Comparison of ENCODE assay signal across 9 cellular contexts in genomic region chr21:33433425-33434114, GRCh38. TPM values are rescaled to one million over a fixed set of nuclear protein-coding genes. Genes with fewer than 3 reads are reported as not detected.
DNase-seq lines count a peak whose midpoint lies in the region; ATAC-seq and TF ChIP-seq lines count a peak whose summit lies in the region.
"Had no signal": no experiment of that assay in that cellular context is flagged by ENCODE, and none has a peak within 500 bp of the region (broad histone marks: within the 10 kb centered on the region; RNA-seq: fewer than 3 reads in every experiment).

No MANE protein-coding gene starts in this region.

- TF ChIP-seq POLR2A in adrenal gland (IDR thresholded peaks at IDR 0.05): no peak

- TF ChIP-seq CTCF in adrenal gland (IDR thresholded peaks at IDR 0.05) (no peak), tibial artery (IDR thresholded peaks at IDR 0.05) (no peak)

- no peaks in the 10 kb centered on the region for H3K9me3 ChIP-seq in adrenal gland (replicated peaks in 1 of 3)
- H3K9me3 ChIP-seq in tibial artery: no peaks in the 10 kb centered on the region
- no peaks in the 10 kb centered on the region for H3K9me3 ChIP-seq in effector memory CD4-positive, alpha-beta T cell (ENCODE audit: control insufficient read depth, low read length)
- H3K9me3 ChIP-seq: MG63 had no signal

- H3K4me1 ChIP-seq in adrenal gland (replicated peaks in 1 of 2) (peaks cover 13 to 19% of the 10 kb centered on the region in 2 donors), tibial artery (peaks cover 4 to 36% (median 23%) of the 10 kb centered on the region in 4 donors)
- H3K4me1 ChIP-seq in effector memory CD4-positive, alpha-beta T cell (ENCODE audit: control insufficient read depth, insufficient read depth, low read length, poor library complexity, severe bottlenecking): peaks cover 3% of the 10 kb centered on the region

- 76 to 83% (median 80%) methylated on average over 8 of the region's 8 CpGs for WGBS in adrenal gland, 4 donors

- DNase-seq in activated effector memory CD4-positive, alpha-beta T cell treated with anti-CD3 and anti-CD28 coated beads, Interleukin-2, amount 50 U/mL, for 16 hours: peak; percentile 45
- no peak for DNase-seq in activated effector memory CD4-positive, alpha-beta T cell treated with Interleukin-2 at 50 U/mL for 16 hours
- DNase-seq in adrenal gland (peak in 4 of 7 donors; percentile 36 to 54 (median 49)), medulla oblongata (ENCODE audit: extremely low spot score) (peak; percentile 72), tibial artery (peak; percentile 48 to 50), HT-29 (ENCODE audit: low spot score) (no peak)
- no peak for DNase-seq in effector memory CD4-positive, alpha-beta T cell
- DNase-seq: MG63 had no signal

- H3K27ac ChIP-seq in adrenal gland (peak overlapping the region in 4 of 5 donors; percentile 44 to 88 (median 78)), tibial artery (peak overlapping the region; percentile 78 to 83)
- no peak overlapping the region for H3K27ac ChIP-seq in effector memory CD4-positive, alpha-beta T cell (ENCODE audit: insufficient read depth, low read length, poor library complexity, severe bottlenecking)

- H3K36me3 ChIP-seq in adrenal gland (replicated peaks in 1 of 2): peaks cover 0 to 87% of the 10 kb centered on the region in 2 donors
- H3K36me3 ChIP-seq in tibial artery: peaks cover 66 to 96% (median 87%) of the 10 kb centered on the region in 3 donors
- H3K36me3 ChIP-seq in effector memory CD4-positive, alpha-beta T cell (ENCODE audit: control insufficient read depth, insufficient read depth, low read length): peaks cover 57% of the 10 kb centered on the region

- intact Hi-C loops in adrenal gland (cut with DNase I): loop anchor here in 1 of 2 donors (10.0 kb wide), 1 partner anchor 69 kb away; no protein-coding TSS in a partner anchor
- intact Hi-C loops in tibial artery (cut with DNase I; ENCODE audit: low total_unique reads): no loop called here

- no peak overlapping the region for H3K4me3 ChIP-seq in adrenal gland
- H3K4me3 ChIP-seq in tibial artery: no peak overlapping the region
- H3K4me3 ChIP-seq in effector memory CD4-positive, alpha-beta T cell (ENCODE audit: insufficient read depth, low read depth, low read length, poor library complexity, severe bottlenecking): no peak overlapping the region
- H3K4me3 ChIP-seq: MG63 had no signal

- no peaks in the 10 kb centered on the region for H3K27me3 ChIP-seq in adrenal gland
- no peaks in the 10 kb centered on the region for H3K27me3 ChIP-seq in tibial artery
- no peaks in the 10 kb centered on the region for H3K27me3 ChIP-seq in effector memory CD4-positive, alpha-beta T cell (replicated peaks; ENCODE audit: control insufficient read depth, insufficient read depth, low read length, poor library complexity, severe bottlenecking)
- H3K27me3 ChIP-seq: MG63 had no signal

- no peak for ATAC-seq in HG03432 (IDR thresholded peaks at IDR 0.05; ENCODE audit: unreplicated experiment)

RNA-seq across cellular contexts. Expression of gene IFNGR2, which starts 30.4 kb away (rescaled TPM):
- 10 to 100 TPM; 44.5 to 75.8 (median 64.0) TPM for total RNA-seq in adrenal gland
- polyA plus RNA-seq in adrenal gland: 10 to 100 TPM; 50.3 to 87.4 (median 57.4) TPM
- total RNA-seq in HT-29 (2014; rRNA removed; shearing (Covaris generic)): 28.1 and 30.2 TPM in 2 replicates

RNA-seq across cellular contexts. Expression of gene TMEM50B, which starts 46.2 kb away (rescaled TPM):
- 10 to 100 TPM; 27.7 to 85.5 (median 45.0) TPM for total RNA-seq in adrenal gland
- polyA plus RNA-seq in adrenal gland: 100 to 1,000 TPM in 1 of 3 donors, 10 to 100 TPM in 2; 45.3 to 122 (median 53.3) TPM
- 7.0 and 8.0 TPM in 2 replicates for total RNA-seq in HT-29 (2014; rRNA removed; shearing (Covaris generic))

RNA-seq across cellular contexts. Expression of gene DNAJC28, which starts 57.9 kb away (rescaled TPM):
- total RNA-seq in adrenal gland: 1 to 10 TPM; 2.4 to 6.6 (median 3.8) TPM
- polyA plus RNA-seq in adrenal gland: 1 to 10 TPM; 2.4 to 6.8 (median 3.3) TPM
- total RNA-seq in HT-29 (2014; rRNA removed; shearing (Covaris generic)): 0.20 and 0.42 TPM in 2 replicates

Comparison
In these comparisons a context has a peak if more than half of its experiments do, and no peak if none do; other contexts are left out.
1. DNase-seq: peak in activated effector memory CD4-positive, alpha-beta T cell treated with anti-CD3 and anti-CD28 coated beads, Interleukin-2, amount 50 U/mL, for 16 hours (single experiment), adrenal gland (4 of 7), medulla oblongata (single experiment) and tibial artery (2 of 2); none in activated effector memory CD4-positive, alpha-beta T cell treated with Interleukin-2 at 50 U/mL for 16 hours (single experiment), effector memory CD4-positive, alpha-beta T cell (0 of 3) and HT-29 (single experiment).